In genomic region chr7:112448891-112449290, GRCh38 we compare ENCODE assay signal across 7 cellular contexts. TPM values are rescaled to one million over a fixed set of nuclear protein-coding genes. Genes with fewer than 3 reads are reported as not detected.
DNase-seq lines count a peak whose midpoint lies in the region; TF ChIP-seq lines count a peak whose summit lies in the region.

No MANE protein-coding gene starts in this region.

- H3K9ac ChIP-seq in smooth muscle cell (ENCODE audit: low read depth), result peak overlapping the region; percentile 8

- H3K79me2 ChIP-seq in smooth muscle cell (ENCODE audit: low read depth), result peaks cover 35% of the 10 kb centered on the region

- no peaks in the 10 kb centered on the region for H3K36me3 ChIP-seq in smooth muscle cell (ENCODE audit: low read depth)
- no peaks in the 10 kb centered on the region for H3K36me3 ChIP-seq in esophagus muscularis mucosa

- H3K27me3 Mint-ChIP-seq in HFFc6 (ENCODE audit: insufficient read depth), result peaks cover 9% of the 10 kb centered on the region
- peaks cover 5 to 22% (median 16%) of the 10 kb centered on the region in 3 donors for H3K27me3 Mint-ChIP-seq in immature natural killer cell (ENCODE audit: low read depth in 3 of 3)

- H3K4me1 Mint-ChIP-seq in HFFc6 (ENCODE audit: low read depth) (peaks cover 37% of the 10 kb centered on the region), immature natural killer cell (peaks cover 23 to 49% of the 10 kb centered on the region in 2 donors)

- H3K9me3 Mint-ChIP-seq in HFFc6 (no peaks in the 10 kb centered on the region), immature natural killer cell (no peaks in the 10 kb centered on the region)

- TF ChIP-seq CTCF in HFFc6 (IDR thresholded peaks at IDR 0.05) (no peak), VCaP (conservative IDR thresholded peaks at IDR 0.05) (no peak), smooth muscle cell (IDR thresholded peaks at IDR 0.05; ENCODE audit: borderline replicate concordance, insufficient read depth, poor library complexity, severe bottlenecking) (no peak), esophagus muscularis mucosa (IDR thresholded peaks at IDR 0.05) (no peak)

- H3K36me3 Mint-ChIP-seq in HFFc6 (ENCODE audit: low read depth) (peaks cover 14% of the 10 kb centered on the region), immature natural killer cell (no peaks in the 10 kb centered on the region)

- DNase-seq in HFFc6, result no peak
- DNase-seq in immature natural killer cell, result no peak
- DNase-seq in smooth muscle cell (lab: John Stamatoyannopoulos, UW; ENCODE audit: unreplicated experiment), result no peak
- DNase-seq in esophagus muscularis mucosa (ENCODE audit: extremely low spot score), result no peak
- no peak for DNase-seq in GOT3 (lab: John Stamatoyannopoulos, UW)
- no peak for DNase-seq in SW480 (ENCODE audit: low spot score)

- H3K4me3 Mint-ChIP-seq in HFFc6 (peak overlapping the region; percentile 93; the same call in 1 of the 2 replicates), immature natural killer cell (peak overlapping the region; percentile 16 to 100 (median 98))

- H4K20me1 ChIP-seq in smooth muscle cell (ENCODE audit: low read depth), result peaks cover 34% of the 10 kb centered on the region

- peaks cover 9% of the 10 kb centered on the region for H3F3A ChIP-seq in smooth muscle cell (ENCODE audit: low read depth)

- no peak overlapping the region for H2AFZ ChIP-seq in smooth muscle cell (ENCODE audit: low read depth)

- H3K4me3 ChIP-seq in smooth muscle cell (no peak overlapping the region), esophagus muscularis mucosa (no peak overlapping the region)

- 78% methylated on average over 3 of the region's 3 CpGs for WGBS in smooth muscle cell (ENCODE audit: low lambda C conversion rate)
- WGBS in esophagus muscularis mucosa, result 77% methylated on average over 3 of the region's 3 CpGs

- no peak for TF ChIP-seq EP300 in esophagus muscularis mucosa (IDR thresholded peaks at IDR 0.05)

- H3K4me1 ChIP-seq in smooth muscle cell (ENCODE audit: low read depth) (peaks cover 18% of the 10 kb centered on the region), esophagus muscularis mucosa (peaks cover 25 to 33% (median 32%) of the 10 kb centered on the region in 4 donors)

- peak overlapping the region; percentile 98 for H3K27ac Mint-ChIP-seq in HFFc6
- peak overlapping the region in 5 of 6 donors; percentile 31 to 99 (median 33) for H3K27ac Mint-ChIP-seq in immature natural killer cell

- H3K4me2 ChIP-seq in smooth muscle cell, result peak overlapping the region; percentile 1

- H3K9me3 ChIP-seq in smooth muscle cell (replicated peaks; ENCODE audit: low read depth) (no peaks in the 10 kb centered on the region), esophagus muscularis mucosa (no peaks in the 10 kb centered on the region)

- H3K27ac ChIP-seq in VCaP (peak overlapping the region; percentile 88), smooth muscle cell (ENCODE audit: low read depth) (peak overlapping the region; percentile 99), esophagus muscularis mucosa (replicated peaks in 1 of 4) (peak overlapping the region in 1 of 4 donors; percentile 24)

- H3K27me3 ChIP-seq in smooth muscle cell (ENCODE audit: low read depth) (no peaks in the 10 kb centered on the region), esophagus muscularis mucosa (no peaks in the 10 kb centered on the region)

- intact Hi-C loops in esophagus muscularis mucosa (cut with DNase I), result no loop called here

- TF ChIP-seq POLR2A in esophagus muscularis mucosa (IDR thresholded peaks at IDR 0.05; ENCODE audit: low read depth), result no peak

RNA-seq across cellular contexts. Expression of gene IFRD1, which starts 1.4 kb away (rescaled TPM):
- total RNA-seq in HFFc6 (2021; fragmentation: NEBNext Ultra II Directional; extraction: Animal tissue kit (Norgen Biotek cat#: 25700)), result 10 to 100 TPM; 25.4 to 30.0 (median 27.5) TPM
- polyA plus RNA-seq in immature natural killer cell (10 to 100 TPM; 18.8 to 43.7 (median 21.8) TPM), smooth muscle cell (70.5 and 82.9 TPM in 2 replicates)
- total RNA-seq in smooth muscle cell (150 and 155 TPM in 2 replicates), esophagus muscularis mucosa (10 to 100 TPM; 36.9 to 51.5 (median 48.0) TPM)

RNA-seq across cellular contexts. Expression of gene LSMEM1, which starts 31.9 kb away (rescaled TPM):
- total RNA-seq in HFFc6 (2021; fragmentation: NEBNext Ultra II Directional; extraction: Animal tissue kit (Norgen Biotek cat#: 25700)), result under 1 TPM; 0.11 to 0.77 (median 0.47) TPM
- under 1 TPM in 2 of 3 donors, not detected in 1; 0.36 to 0.48 TPM for polyA plus RNA-seq in immature natural killer cell
- 0.58 and 2.0 TPM in 2 replicates for total RNA-seq in smooth muscle cell
- polyA plus RNA-seq in smooth muscle cell, result 0.81 and 1.4 TPM in 2 replicates
- total RNA-seq in esophagus muscularis mucosa, result 1 to 10 TPM in 1 of 4 donors, under 1 TPM in 3; 0.75 to 2.1 (median 0.91) TPM
